ENCODE assay signal across 10 cellular contexts in genomic region chr7:143410523-143411004, GRCh38. TPM values are rescaled to one million over a fixed set of nuclear protein-coding genes. Genes with fewer than 3 reads are reported as not detected.
DNase-seq lines count a peak whose midpoint lies in the region; ATAC-seq and TF ChIP-seq lines count a peak whose summit lies in the region.
"Had no signal": no experiment of that assay in that cellular context is flagged by ENCODE, and none has a peak within 500 bp of the region (broad histone marks: within the 10 kb centered on the region; RNA-seq: fewer than 3 reads in every experiment).

No MANE protein-coding gene starts in this region.

- ATAC-seq in CD4-positive, alpha-beta T cell (ENCODE audit: poor library complexity) = no peak
- ATAC-seq in HG03108 (IDR thresholded peaks at IDR 0.05; ENCODE audit: unreplicated experiment) (no peak), GM19395 (IDR thresholded peaks at IDR 0.05; ENCODE audit: unreplicated experiment) (no peak)

- no peak overlapping the region for H3K14ac ChIP-seq in neuronal stem cell (ENCODE audit: low read length)

- peak overlapping the region; percentile 65 for H3K4me3 Mint-ChIP-seq in CD4-positive, alpha-beta T cell

- H3K4me1 Mint-ChIP-seq in CD4-positive, alpha-beta T cell (ENCODE audit: low read depth) = peaks cover 72% of the 10 kb centered on the region

- no peak overlapping the region for H2BK15ac ChIP-seq in neuronal stem cell (ENCODE audit: low read length)

- H3K36me3 ChIP-seq in fibroblast of lung (ENCODE audit: control insufficient read depth, insufficient read depth, low read length) = no peaks in the 10 kb centered on the region
- H3K36me3 ChIP-seq in neuronal stem cell (replicated peaks in 1 of 2; ENCODE audit: control insufficient read depth in 2 of 2, insufficient read depth in 2 of 2, low read length in 2 of 2) = no peaks in the 10 kb centered on the region

- POLR2A ChIA-PET in CD4-positive, alpha-beta T cell (lab: Charles Lee) = interaction anchor here (0.8 kb wide), 1 partner anchor 11 kb away, joined by 4 read pairs; no protein-coding TSS in a partner anchor

- intact Hi-C loops in CD4-positive, alpha-beta T cell (cut with DNase I, micrococcal nuclease) = no loop called here

- WGBS in neuronal stem cell (ENCODE audit: extremely low coverage in 2 of 2, insufficient read length in 2 of 2, insufficient replicate concordance in 1 of 2), 2 donors = no CpG with 5 or more reads among the region's 6 CpGs

- no peak overlapping the region for H2BK5ac ChIP-seq in neuronal stem cell (ENCODE audit: low read length)

- no peaks in the 10 kb centered on the region for H3K27me3 Mint-ChIP-seq in CD4-positive, alpha-beta T cell

- H2BK12ac ChIP-seq in neuronal stem cell (ENCODE audit: low read length) = no peak overlapping the region

- no peaks in the 10 kb centered on the region for H3K27me3 ChIP-seq in CD4-positive, alpha-beta T cell (ENCODE audit: control insufficient read depth, insufficient read depth, low read length)
- H3K27me3 ChIP-seq in fibroblast of lung (ENCODE audit: control insufficient read depth, insufficient read depth, low read length) = peaks cover 3% of the 10 kb centered on the region
- H3K27me3 ChIP-seq in neuronal stem cell (ENCODE audit: control insufficient read depth in 3 of 3, insufficient read depth in 3 of 3, low read depth in 1 of 3, low read length in 3 of 3) = peaks cover 0 to 11% (median 0%) of the 10 kb centered on the region in 3 experiments

- H3K9me3 Mint-ChIP-seq in CD4-positive, alpha-beta T cell = no peaks in the 10 kb centered on the region

- peak overlapping the region; percentile 30 for H3K4me3 ChIP-seq in NB4 (ENCODE audit: low read depth, low read length)
- no peak overlapping the region for H3K4me3 ChIP-seq in fibroblast of lung (replicated peaks in 1 of 4; ENCODE audit: control extremely low read depth in 1 of 4, insufficient read depth in 1 of 4, low read depth in 3 of 4, low read length in 4 of 4)
- no peak overlapping the region for H3K4me3 ChIP-seq in neuronal stem cell (ENCODE audit: low read length in 2 of 2)

- CTCF ChIA-PET in CD4-positive, alpha-beta T cell (lab: Charles Lee) = no interaction called here

- no peaks in the 10 kb centered on the region for H3K9me3 ChIP-seq in CD4-positive, alpha-beta T cell (ENCODE audit: control insufficient read depth, low read length)
- no peaks in the 10 kb centered on the region for H3K9me3 ChIP-seq in fibroblast of lung (ENCODE audit: control insufficient read depth, insufficient read depth, low read depth, low read length)
- no peaks in the 10 kb centered on the region for H3K9me3 ChIP-seq in neuronal stem cell (replicated peaks in 1 of 2; ENCODE audit: control insufficient read depth in 2 of 2, insufficient read depth in 1 of 2, low read depth in 1 of 2, low read length in 2 of 2)

- no peaks in the 10 kb centered on the region for H3K79me1 ChIP-seq in neuronal stem cell (ENCODE audit: low read depth, low read length)

- H3K4me1 ChIP-seq in fibroblast of lung (ENCODE audit: control insufficient read depth, extremely low read depth, insufficient read depth, low read length) = peaks cover 8% of the 10 kb centered on the region
- peaks cover 9 to 13% of the 10 kb centered on the region in 2 donors for H3K4me1 ChIP-seq in neuronal stem cell (ENCODE audit: control insufficient read depth in 2 of 2, insufficient read depth in 1 of 2, low read depth in 1 of 2, low read length in 2 of 2)

- H3K4ac ChIP-seq in neuronal stem cell (ENCODE audit: low read length) = no peak overlapping the region

- no peak overlapping the region for H2AK5ac ChIP-seq in neuronal stem cell (ENCODE audit: low read depth, low read length)

- no peak overlapping the region for H3K23ac ChIP-seq in neuronal stem cell (ENCODE audit: low read depth, low read length, poor library complexity)

- H4K8ac ChIP-seq in neuronal stem cell (ENCODE audit: low read depth, low read length) = no peak overlapping the region

- H3K4me2 ChIP-seq in fibroblast of lung (ENCODE audit: extremely low read depth, insufficient read depth, low read length) = peak overlapping the region; percentile 17
- H3K4me2 ChIP-seq in neuronal stem cell (ENCODE audit: insufficient read depth, low read length, poor library complexity, severe bottlenecking) = no peak overlapping the region

- no peak for TF ChIP-seq POLR2A in NB4 (IDR thresholded peaks at IDR 0.05; ENCODE audit: extremely low read depth, insufficient read length)

- H3K9ac ChIP-seq in fibroblast of lung (ENCODE audit: insufficient read depth, low read length) = no peak overlapping the region
- no peak overlapping the region for H3K9ac ChIP-seq in neuronal stem cell (ENCODE audit: low read depth, low read length, poor library complexity)

- H3K27ac Mint-ChIP-seq in CD4-positive, alpha-beta T cell = peak overlapping the region; percentile 34

- H4K20me1 ChIP-seq in fibroblast of lung (ENCODE audit: control insufficient read depth, extremely low read depth, insufficient read depth, low read length) = no peaks in the 10 kb centered on the region

- no peak overlapping the region for H4K91ac ChIP-seq in neuronal stem cell (ENCODE audit: low read depth, low read length, poor library complexity)

- no peak overlapping the region for H3K18ac ChIP-seq in neuronal stem cell (ENCODE audit: low read length)

- peaks cover 31% of the 10 kb centered on the region for H3K36me3 Mint-ChIP-seq in CD4-positive, alpha-beta T cell (ENCODE audit: low read depth)

- H3K79me2 ChIP-seq in fibroblast of lung (ENCODE audit: control insufficient read depth, insufficient read depth, low read length) = no peaks in the 10 kb centered on the region

- no peak for TF ChIP-seq CTCF in CD4-positive, alpha-beta T cell (IDR thresholded peaks at IDR 0.05)
- TF ChIP-seq CTCF in NB4 (IDR thresholded peaks at IDR 0.05; ENCODE audit: low read depth, low read length) (no peak), fibroblast of lung (conservative IDR thresholded peaks at IDR 0.05 in 1 of 2, IDR thresholded peaks at IDR 0.05 in 1 of 2; ENCODE audit: low read depth in 1 of 2, low read length in 2 of 2) (no peak)

- H2BK120ac ChIP-seq in neuronal stem cell (ENCODE audit: low read depth, low read length) = no peak overlapping the region

- no peak overlapping the region for H3K27ac ChIP-seq in CD4-positive, alpha-beta T cell (ENCODE audit: low read depth, low read length)
- H3K27ac ChIP-seq in fibroblast of lung (ENCODE audit: insufficient read depth, low read length) (no peak overlapping the region), neuronal stem cell (replicated peaks; ENCODE audit: low read length) (no peak overlapping the region)

- no peak for DNase-seq in CD4-positive, alpha-beta T cell
- DNase-seq in NB4 (ENCODE audit: low read depth) (peak; percentile 98), fibroblast of lung (ENCODE audit: low read depth in 2 of 2) (peak; percentile 61 to 72), neuronal stem cell (ENCODE audit: low spot score) (no peak), NCI-H1417 (lab: John Stamatoyannopoulos, UW) (no peak), NCI-H2227 treated with DMSO at 0.1 percent for 48 hours (lab: John Stamatoyannopoulos, UW) (no peak)
- DNase-seq: activated T-cell treated with anti-CD3 and anti-CD28 coated beads, Interleukin-2, amount 50 U/mL, for 1 hour had no signal

- H2AFZ ChIP-seq in fibroblast of lung (ENCODE audit: low read length) (no peak overlapping the region), neuronal stem cell (ENCODE audit: low read length) (peak overlapping the region; percentile 87)

RNA-seq across cellular contexts. Expression of gene EPHA1, which starts 1.9 kb away (rescaled TPM):
- 10 to 100 TPM; 16.0 to 19.0 TPM for total RNA-seq in CD4-positive, alpha-beta T cell
- under 0.01 and 0.26 TPM in 2 replicates for total RNA-seq in fibroblast of lung
- polyA plus RNA-seq in fibroblast of lung = 0.05 and 0.09 TPM in 2 replicates
- polyA plus RNA-seq in fibroblast of lung (2012) = 0.89 and 2.2 TPM in 2 replicates
- polyA minus RNA-seq in fibroblast of lung (ENCODE audit: low replicate concordance) = 2.7 TPM in 1 of 2 replicates, not detected in the other
- polyA plus RNA-seq in neuronal stem cell (2013, experiment 1 of 2) = 0.24 TPM
- polyA plus RNA-seq in neuronal stem cell (2013, experiment 2 of 2) = 0.15 TPM

RNA-seq across cellular contexts. Expression of gene ZYX, which starts 29.4 kb away (rescaled TPM):
- total RNA-seq in CD4-positive, alpha-beta T cell = 100 to 1,000 TPM; 132 to 146 TPM
- 16.9 and 33.5 TPM in 2 replicates for total RNA-seq in fibroblast of lung
- polyA plus RNA-seq in fibroblast of lung = 85.6 and 131 TPM in 2 replicates
- 452 and 642 TPM in 2 replicates for polyA plus RNA-seq in fibroblast of lung (2012)
- 1,191 and 1,574 TPM in 2 replicates for polyA minus RNA-seq in fibroblast of lung (ENCODE audit: low replicate concordance)
- 85.0 TPM for polyA plus RNA-seq in neuronal stem cell (2013, experiment 1 of 2)
- 85.7 TPM for polyA plus RNA-seq in neuronal stem cell (2013, experiment 2 of 2)

RNA-seq across cellular contexts. Expression of gene TAS2R60, which starts 32.7 kb away (rescaled TPM):
- total RNA-seq in CD4-positive, alpha-beta T cell = under 1 TPM; 0.47 to 0.61 TPM
- not detected in 2 replicates for total RNA-seq in fibroblast of lung
- polyA plus RNA-seq in fibroblast of lung = not detected in 2 replicates
- not detected in 2 replicates for polyA plus RNA-seq in fibroblast of lung (2012)
- not detected in 2 replicates for polyA minus RNA-seq in fibroblast of lung (ENCODE audit: low replicate concordance)
- not detected for polyA plus RNA-seq in neuronal stem cell (2013, experiment 1 of 2)
- polyA plus RNA-seq in neuronal stem cell (2013, experiment 2 of 2) = not detected
- total RNA-seq: MCF 10A had no signal

RNA-seq across cellular contexts. Expression of gene FAM131B, which starts 48.1 kb away (rescaled TPM):
- under 1 TPM in 1 of 2 experiments, not detected in 1; 0.14 TPM for total RNA-seq in CD4-positive, alpha-beta T cell
- 3.8 and 4.4 TPM in 2 replicates for total RNA-seq in fibroblast of lung
- 2.0 and 4.8 TPM in 2 replicates for polyA plus RNA-seq in fibroblast of lung
- 1.9 and 4.0 TPM in 2 replicates for polyA plus RNA-seq in fibroblast of lung (2012)
- 8.6 and 36.6 TPM in 2 replicates for polyA minus RNA-seq in fibroblast of lung (ENCODE audit: low replicate concordance)
- polyA plus RNA-seq in neuronal stem cell (2013, experiment 1 of 2) = 27.3 TPM
- 26.2 TPM for polyA plus RNA-seq in neuronal stem cell (2013, experiment 2 of 2)

Comparison
In these comparisons a context has a peak if more than half of its experiments do, and no peak if none do; other contexts are left out.
1. DNase-seq: peak in NB4 (single experiment) and fibroblast of lung (2 of 2); none in CD4-positive, alpha-beta T cell (0 of 10), neuronal stem cell (single experiment), NCI-H1417 (0 of 3) and NCI-H2227 treated with DMSO at 0.1 percent for 48 hours (single experiment).
2. RNA of gene EPHA1, which starts 1.9 kb away (total RNA-seq): 16.0 to 19.0 TPM in CD4-positive, alpha-beta T cell; under 0.01 to 0.26 TPM in fibroblast of lung; every median in the first group is over 10 times any median in the second.